26 cellular contexts compared by ENCODE assay signal in the genomic region with DNA sequence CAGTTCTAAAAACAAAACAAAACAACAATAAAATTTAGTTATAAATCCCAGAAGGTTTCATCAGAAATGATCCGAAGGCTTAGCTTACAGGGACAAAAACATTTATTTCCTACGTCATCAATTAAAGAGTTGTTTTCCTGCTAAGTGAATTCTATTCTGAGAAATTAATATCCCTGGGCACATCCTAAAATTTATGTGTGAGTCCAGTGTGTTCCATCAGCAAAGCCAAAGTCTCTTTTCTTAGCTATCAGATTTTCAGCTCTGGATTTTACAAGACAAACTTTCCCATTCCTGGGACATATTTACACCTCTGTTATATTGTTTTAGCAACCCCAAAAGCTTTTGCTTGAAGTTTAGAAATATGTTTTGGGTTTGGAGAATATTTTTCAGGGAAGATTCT. TPM values are rescaled to one million over a fixed set of nuclear protein-coding genes. Genes with fewer than 3 reads are reported as not detected.
A peak's percentile ranks its signal among the peaks of the same experiment; 100 is the strongest.
DNase-seq lines count a peak whose midpoint lies in the region; ATAC-seq, FAIRE-seq and TF ChIP-seq lines count a peak whose summit lies in the region.
"Had no signal": no experiment of that assay in that cellular context is flagged by ENCODE, and none has a peak within 500 bp of the region (broad histone marks: within the 10 kb centered on the region; RNA-seq: fewer than 3 reads in every experiment).

No MANE protein-coding gene starts in this region.

- H3K27me3 ChIP-seq in breast epithelium (no peaks in the 10 kb centered on the region), mammary epithelial cell (ENCODE audit: insufficient read depth, low read length) (peaks cover 2% of the 10 kb centered on the region), vagina (no peaks in the 10 kb centered on the region)
- H3K27me3 ChIP-seq: BLaER1 had no signal

- intact Hi-C loops in breast epithelium (cut with DNase I; ENCODE audit: low total_unique reads) (no loop called here), mammary epithelial cell (cut with micrococcal nuclease) (no loop called here), sciatic nerve (cut with DNase I) (no loop called here), vagina (cut with DNase I) (no loop called here)

- H3K4me1 ChIP-seq in breast epithelium (no peaks in the 10 kb centered on the region), mammary epithelial cell (ENCODE audit: insufficient read depth, low read length) (no peaks in the 10 kb centered on the region), vagina (peaks cover 14% of the 10 kb centered on the region)
- H3K4me1 ChIP-seq: A549, BE2C, BLaER1 had no signal

- H3K79me2 ChIP-seq in mammary epithelial cell (ENCODE audit: insufficient read depth, low read length) = no peaks in the 10 kb centered on the region

- no peak overlapping the region for H2AFZ ChIP-seq in mammary epithelial cell (ENCODE audit: low read depth, low read length)

- H3K4me3 ChIP-seq in breast epithelium (no peak overlapping the region), mammary epithelial cell (replicated peaks in 1 of 3; ENCODE audit: insufficient read depth in 1 of 3, low read depth in 2 of 3, low read length in 3 of 3) (no peak overlapping the region), vagina (no peak overlapping the region)
- H3K4me3 ChIP-seq: A549, BLaER1 had no signal

- in situ Hi-C loops in mammary epithelial cell (cut with MboI; ENCODE audit: low sequenced_read_pairs in 2 of 2) = loop anchor here in 1 of 2 donors (25.0 kb wide), 1 partner anchor 266 kb away; no protein-coding TSS in a partner anchor

- no peaks in the 10 kb centered on the region for H3K36me3 ChIP-seq in breast epithelium
- no peaks in the 10 kb centered on the region for H3K36me3 ChIP-seq in mammary epithelial cell (ENCODE audit: insufficient read depth, low read length)
- H3K36me3 ChIP-seq in vagina = no peaks in the 10 kb centered on the region
- H3K36me3 ChIP-seq: BE2C, BLaER1 had no signal

- no peaks in the 10 kb centered on the region for H4K20me1 ChIP-seq in mammary epithelial cell (ENCODE audit: insufficient read depth, low read length)
- H4K20me1 ChIP-seq: BLaER1 had no signal

- TF ChIP-seq CTCF in breast epithelium (IDR thresholded peaks at IDR 0.05) = no peak
- no peak for TF ChIP-seq CTCF in mammary epithelial cell (conservative IDR thresholded peaks at IDR 0.05 in 1 of 2, IDR thresholded peaks at IDR 0.05 in 1 of 2; ENCODE audit: extremely low read depth in 1 of 2, insufficient read depth in 1 of 2, low read depth in 1 of 2, low read length in 2 of 2)
- TF ChIP-seq CTCF in vagina (IDR thresholded peaks at IDR 0.05) = no peak

- H3K9ac ChIP-seq in mammary epithelial cell (ENCODE audit: insufficient read depth, low read length) = no peak overlapping the region
- H3K9ac ChIP-seq: BLaER1 had no signal

- WGBS in mammary epithelial cell (ENCODE audit: low coverage, missing lambda C conversion rate) = 93% methylated on average over 2 of the region's 2 CpGs

- H3K4me2 ChIP-seq in mammary epithelial cell (ENCODE audit: insufficient read depth, low read depth, low read length) = no peak overlapping the region
- H3K4me2 ChIP-seq: A549, BLaER1 had no signal

- FAIRE-seq in endometrium (lab: Jason Lieb, UNC) = peak; percentile 89
- FAIRE-seq: A549, D721Med, G401.6, GM12891, GM19239 had no signal

- H3K9me3 ChIP-seq in breast epithelium = no peaks in the 10 kb centered on the region
- H3K9me3 ChIP-seq in mammary epithelial cell (replicated peaks; ENCODE audit: insufficient read depth, low read length) = no peaks in the 10 kb centered on the region
- H3K9me3 ChIP-seq in vagina = no peaks in the 10 kb centered on the region
- H3K9me3 ChIP-seq: A549, BE2C, BLaER1, Caco-2 had no signal

- H3K27ac ChIP-seq in breast epithelium (peak overlapping the region; percentile 23 to 41), mammary epithelial cell (ENCODE audit: insufficient read depth, low read depth, low read length) (no peak overlapping the region), vagina (peak overlapping the region; percentile 51)
- H3K27ac ChIP-seq: 22Rv1, A549, BLaER1 had no signal

- BruUV-seq in mammary epithelial cell (replicated peaks; lab: Mats Ljungman, UMichigan) = no TSS peak

- DNase-seq in breast epithelium (ENCODE audit: low spot score in 2 of 2) = no peak
- DNase-seq in mammary epithelial cell = no peak
- no peak for DNase-seq in sciatic nerve (ENCODE audit: low spot score)
- no peak for DNase-seq in vagina (ENCODE audit: extremely low spot score in 2 of 2)
- DNase-seq in activated CD4-positive, CD25-positive, alpha-beta regulatory T cell treated with anti-CD3 and anti-CD28 coated beads, Interleukin-2, amount 50 U/mL, for 72 hours = no peak
- no peak for DNase-seq in AG08395 (ENCODE audit: low spot score)
- DNase-seq: BE2C; C1 segment of cervical spinal cord; Caco-2; Calu3; CD4-positive, alpha-beta memory T cell; CD4-positive, CD25-positive, alpha-beta regulatory T cell; CD8-positive, alpha-beta memory T cell; DMS79 treated with DMSO at 0.1 percent for 48 hours; GF-D8 had no signal

- ATAC-seq in sciatic nerve = peak; percentile 85
- ATAC-seq in HG03097 (IDR thresholded peaks at IDR 0.05; ENCODE audit: low FRiP score, unreplicated experiment) = no peak
- ATAC-seq: A549 had no signal

- CTCF ChIA-PET in mammary epithelial cell (lab: Charles Lee; ENCODE audit: low non-redundant PET) = no interaction called here

- no peak for TF ChIP-seq POLR2A in breast epithelium (IDR thresholded peaks at IDR 0.05)
- no peak for TF ChIP-seq POLR2A in vagina (IDR thresholded peaks at IDR 0.05)

- dilution Hi-C loops in mammary epithelial cell (cut with HindIII; ENCODE audit: low sequenced_read_pairs) = no loop called here

RNA-seq across cellular contexts. Expression of a gene that starts 4.4 kb away (rescaled TPM):
- total RNA-seq in breast epithelium (1 to 10 TPM in 1 of 3 donors, under 1 TPM in 1, not detected in 1; 0.15 to 1.6 TPM), mammary epithelial cell (not detected), sciatic nerve (0.13 TPM), vagina (2.7 TPM)
- polyA plus RNA-seq in mammary epithelial cell = not detected
- polyA minus RNA-seq in mammary epithelial cell = not detected
- total RNA-seq: A172; Caco-2; Calu3; CD4-positive, alpha-beta memory T cell; CD4-positive, CD25-positive, alpha-beta regulatory T cell; CD8-positive, alpha-beta memory T cell had no signal
- polyA plus RNA-seq: A549; CD14-positive monocyte; CD8-positive, alpha-beta memory T cell had no signal

RNA-seq across cellular contexts. Expression of a gene that starts 54.5 kb away (rescaled TPM):
- total RNA-seq in breast epithelium = 1 to 10 TPM; 3.2 to 9.5 (median 6.7) TPM
- total RNA-seq in mammary epithelial cell = 10 to 100 TPM; 10.2 to 19.1 TPM
- polyA plus RNA-seq in mammary epithelial cell = 29.0 TPM
- 9.8 TPM for polyA minus RNA-seq in mammary epithelial cell
- total RNA-seq in sciatic nerve = 6.1 TPM
- 28.0 TPM for total RNA-seq in vagina
